11 cellular contexts compared by ENCODE assay signal in genomic region chr14:99231181-99231849, GRCh38. TPM values are rescaled to one million over a fixed set of nuclear protein-coding genes. Genes with fewer than 3 reads are reported as not detected.
DNase-seq lines count a peak whose midpoint lies in the region; ATAC-seq, FAIRE-seq and TF ChIP-seq lines count a peak whose summit lies in the region.
"Had no signal": no experiment of that assay in that cellular context is flagged by ENCODE, and none has a peak within 500 bp of the region (broad histone marks: within the 10 kb centered on the region; RNA-seq: fewer than 3 reads in every experiment).

No MANE protein-coding gene starts in this region.

- no peak for FAIRE-seq in HepG2 (lab: Jason Lieb, UNC)
- FAIRE-seq: GM12892 had no signal

- no peak overlapping the region for H3K27ac Mint-ChIP-seq in nephron progenitor cell

- H3K9me3 Mint-ChIP-seq in nephron progenitor cell = no peaks in the 10 kb centered on the region

- H3K27ac ChIP-seq in ectodermal cell (ENCODE audit: insufficient read depth, low read depth, low read length, poor library complexity, severe bottlenecking) (no peak overlapping the region), HepG2 (ENCODE audit: extremely low read length, insufficient read depth, low read length) (no peak overlapping the region), MM.1S (ENCODE audit: low read length) (no peak overlapping the region)

- no peaks in the 10 kb centered on the region for H3F3A ChIP-seq in MM.1S (ENCODE audit: insufficient read depth, low read length)

- peaks cover 76% of the 10 kb centered on the region for H3K4me1 Mint-ChIP-seq in nephron progenitor cell

- POLR2A ChIA-PET in HepG2 (lab: Yijun Ruan, JAX) = no interaction called here

- H3K9me3 ChIP-seq in NT2/D1 (ENCODE audit: insufficient read depth, low read length) = no peaks in the 10 kb centered on the region
- no peaks in the 10 kb centered on the region for H3K9me3 ChIP-seq in ectodermal cell (ENCODE audit: control insufficient read depth, low read length)
- no peaks in the 10 kb centered on the region for H3K9me3 ChIP-seq in HepG2 (ENCODE audit: low read length)
- H3K9me3 ChIP-seq in MM.1S (replicated peaks; ENCODE audit: insufficient read depth, low read length) = no peaks in the 10 kb centered on the region

- peaks cover 16% of the 10 kb centered on the region for H3K27me3 Mint-ChIP-seq in nephron progenitor cell (ENCODE audit: low read depth, poor library complexity)

- H3K79me2 ChIP-seq in HepG2 (ENCODE audit: insufficient read depth, low read length) = no peaks in the 10 kb centered on the region
- no peaks in the 10 kb centered on the region for H3K79me2 ChIP-seq in MM.1S (ENCODE audit: low read length)

- BruUV-seq in HepG2 (replicated peaks; lab: Mats Ljungman, UMichigan) = no TSS peak

- ATAC-seq in HepG2 (no peak), HG03439 (IDR thresholded peaks at IDR 0.05; ENCODE audit: unreplicated experiment) (no peak)

- peaks cover 4% of the 10 kb centered on the region for H3K36me3 Mint-ChIP-seq in nephron progenitor cell (ENCODE audit: low read depth)

- H2AFZ ChIP-seq in HepG2 (ENCODE audit: low read length) = no peak overlapping the region
- no peak overlapping the region for H2AFZ ChIP-seq in MM.1S (ENCODE audit: low read length)

- peak overlapping the region; percentile 56 for H3K4me3 ChIP-seq in NT2/D1 (ENCODE audit: insufficient read length, low read depth)
- peak overlapping the region; percentile 41 for H3K4me3 ChIP-seq in ectodermal cell (ENCODE audit: insufficient read depth, low read depth, low read length)
- H3K4me3 ChIP-seq in HepG2 (replicated peaks in 1 of 3; ENCODE audit: insufficient read depth in 1 of 3, low read depth in 2 of 3, low read length in 3 of 3) = no peak overlapping the region
- no peak overlapping the region for H3K4me3 ChIP-seq in MM.1S (ENCODE audit: low read length)

- H3K9ac ChIP-seq in NT2/D1 (ENCODE audit: insufficient read length, low read depth) = peak overlapping the region; percentile 74
- H3K9ac ChIP-seq in HepG2 (ENCODE audit: insufficient read depth, low read depth, low read length) = no peak overlapping the region
- H3K9ac ChIP-seq in MM.1S (ENCODE audit: low read length) = no peak overlapping the region

- H3K27me3 ChIP-seq in NT2/D1 (ENCODE audit: insufficient read depth, insufficient read length) (no peaks in the 10 kb centered on the region), ectodermal cell (ENCODE audit: control insufficient read depth, insufficient read depth, low read length, poor library complexity, severe bottlenecking) (no peaks in the 10 kb centered on the region), HepG2 (ENCODE audit: control insufficient read depth in 1 of 2, insufficient read depth in 2 of 2, low read length in 2 of 2) (peaks cover 0 to 31% of the 10 kb centered on the region in 2 experiments; a peak in 1 of 5 replicates), MM.1S (replicated peaks; ENCODE audit: insufficient read depth, low read length) (no peaks in the 10 kb centered on the region)

- peak; percentile 35 for DNase-seq in DMS79 (lab: John Stamatoyannopoulos, UW)
- DNase-seq in NT2/D1 (ENCODE audit: low read depth, low spot score) = no peak
- peak; percentile 54 for DNase-seq in nephron progenitor cell
- no peak for DNase-seq in HepG2 (ENCODE audit: low spot score)
- no peak for DNase-seq in GDM1 (lab: John Stamatoyannopoulos, UW)
- DNase-seq in MM.1S = no peak
- DNase-seq: midbrain, NCI-H1105 treated with DMSO at 0.1 percent for 48 hours had no signal

- H3K4me3 Mint-ChIP-seq in nephron progenitor cell = peak overlapping the region; percentile 73

- H3K4me1 ChIP-seq in NT2/D1 (ENCODE audit: insufficient read depth, insufficient read length) (peaks cover 21% of the 10 kb centered on the region), ectodermal cell (ENCODE audit: control insufficient read depth, insufficient read depth, low read length) (peaks cover 17% of the 10 kb centered on the region), HepG2 (ENCODE audit: insufficient read depth, low read length) (no peaks in the 10 kb centered on the region), MM.1S (ENCODE audit: low read length) (no peaks in the 10 kb centered on the region)

- intact Hi-C loops in HepG2 (cut with micrococcal nuclease; ENCODE audit: unreplicated experiment) = no loop called here

- TF ChIP-seq CTCF in nephron progenitor cell (IDR thresholded peaks at IDR 0.05) (no peak), HepG2 (CRISPR knock-in tag; IDR thresholded peaks at IDR 0.05) (no peak), MM.1S (IDR thresholded peaks at IDR 0.05; ENCODE audit: low read length) (no peak)

- TF ChIP-seq EP300 in HepG2 (IDR thresholded peaks at IDR 0.05; ENCODE audit: low read depth in 2 of 2, low read length in 2 of 2) = no peak
- TF ChIP-seq EP300 in HepG2 (CRISPR knock-in tag; IDR thresholded peaks at IDR 0.05; ENCODE audit: borderline replicate concordance) = no peak

- TF ChIP-seq POLR2A in HepG2 (IDR thresholded peaks at IDR 0.05; ENCODE audit: insufficient read depth in 1 of 2, low read depth in 2 of 2, low read length in 2 of 2) = no peak

- H3K4me2 ChIP-seq in HepG2 (ENCODE audit: low read depth, low read length) (no peak overlapping the region), MM.1S (ENCODE audit: low read depth, low read length) (no peak overlapping the region)

- no peak for TF ChIP-seq RAD21 in HepG2 (CRISPR knock-in tag; IDR thresholded peaks at IDR 0.05)

- WGBS in ectodermal cell, 2 experiments = 4 to 6% methylated on average over 36 of the region's 36 CpGs
- 56% methylated on average over 19 of the region's 36 CpGs for WGBS in HepG2 (ENCODE audit: low lambda C conversion rate)

- CTCF ChIA-PET in HepG2 (lab: Yijun Ruan, JAX; ENCODE audit: low intra/inter-chr PET ratio, low total read pairs) = no interaction called here

- H4K20me1 ChIP-seq in HepG2 (ENCODE audit: insufficient read depth, low read length) (0 out of 2 replicates have a peak, but pooled peaks cover 2% of the 10 kb centered on the region), MM.1S (ENCODE audit: insufficient read depth, low read length) (no peaks in the 10 kb centered on the region)

- H3K9me2 ChIP-seq in MM.1S (replicated peaks; ENCODE audit: insufficient read depth, low read length) = no peaks in the 10 kb centered on the region

- in situ Hi-C loops in HepG2 (cut with HindIII; ENCODE audit: extremely low pct_ligation_motif_present, low pct_unique_long_range_greater_than_20kb) = no loop called here

- no peaks in the 10 kb centered on the region for H3K36me3 ChIP-seq in NT2/D1 (ENCODE audit: insufficient read depth, insufficient read length, low read length)
- no peaks in the 10 kb centered on the region for H3K36me3 ChIP-seq in ectodermal cell (ENCODE audit: control insufficient read depth, insufficient read depth, low read length)
- H3K36me3 ChIP-seq in HepG2 (replicated peaks in 1 of 2; ENCODE audit: control insufficient read depth in 1 of 2, insufficient read depth in 2 of 2, low read length in 2 of 2) = no peaks in the 10 kb centered on the region
- H3K36me3 ChIP-seq in MM.1S (replicated peaks; ENCODE audit: insufficient read depth, low read length) = no peaks in the 10 kb centered on the region

TF ChIP-seq in HepG2, 621 proteins besides CTCF, POLR2A, EP300 and RAD21 (continues in another document):
- TF ChIP-seq SNAPC5 (CRISPR knock-in tag; IDR thresholded peaks at IDR 0.05; ENCODE audit: borderline replicate concordance) (no peak), CHD2 (IDR thresholded peaks at IDR 0.05; ENCODE audit: low read depth, low read length) (no peak), BCL6 (CRISPR knock-in tag; IDR thresholded peaks at IDR 0.05) (no peak), ZNF468 (CRISPR knock-in tag; IDR thresholded peaks at IDR 0.05) (no peak), ZNF124 (CRISPR knock-in tag; IDR thresholded peaks at IDR 0.05) (no peak)

RNA-seq across cellular contexts. Expression of gene BCL11B, which starts 40.7 kb away (rescaled TPM):
- 1.3 TPM for polyA plus RNA-seq in ectodermal cell (2013, experiment 1 of 4)
- 1.9 TPM for polyA plus RNA-seq in ectodermal cell (2013, experiment 2 of 4)
- polyA plus RNA-seq in ectodermal cell (2013, experiment 3 of 4) = 1.1 TPM
- 1.1 TPM for polyA plus RNA-seq in ectodermal cell (2013, experiment 4 of 4)
- not detected in 2 replicates for total RNA-seq in HepG2 (2016; rRNA removed; fragmentation: Illumina TruSeq; extraction: Trizol)
- total RNA-seq in HepG2 (2016; cell fraction: cytosol; rRNA removed; fragmentation: Illumina TruSeq; extraction: Trizol; ENCODE audit: low read depth) = not detected in 2 replicates
- not detected in 2 replicates for total RNA-seq in HepG2 (2016; cell fraction: insoluble cytoplasmic fraction; rRNA removed; fragmentation: Illumina TruSeq; extraction: Trizol)
- not detected in 2 replicates for total RNA-seq in HepG2 (2016; cell fraction: membrane; rRNA removed; fragmentation: Illumina TruSeq; extraction: Trizol)
- total RNA-seq in HepG2 (2016; cell fraction: nucleus; rRNA removed; fragmentation: Illumina TruSeq; extraction: Trizol) = not detected in 2 replicates
- polyA plus RNA-seq in HepG2 (2011; rRNA removed) = not detected in 2 replicates
- not detected in 2 replicates for polyA plus RNA-seq in HepG2 (2011; cell fraction: cytosol; rRNA removed)
- polyA plus RNA-seq in HepG2 (2011; cell fraction: nucleus; rRNA removed) = 0.02 and 0.03 TPM in 2 replicates
- not detected in 2 replicates for polyA plus RNA-seq in HepG2 (2012)
- polyA plus RNA-seq in HepG2 (2016; cell fraction: cytosol; fragmentation: Illumina TruSeq; extraction: Trizol; ENCODE audit: low read depth) = not detected in 2 replicates
- not detected in 2 replicates for polyA plus RNA-seq in HepG2 (2016; cell fraction: insoluble cytoplasmic fraction; fragmentation: Illumina TruSeq; extraction: Trizol; ENCODE audit: low read depth)
- polyA plus RNA-seq in HepG2 (2016; cell fraction: membrane; fragmentation: Illumina TruSeq; extraction: Trizol; ENCODE audit: low read depth) = not detected in 2 replicates
- not detected in 2 replicates for polyA plus RNA-seq in HepG2 (2016; cell fraction: nucleus; fragmentation: Illumina TruSeq; extraction: Trizol; ENCODE audit: insufficient read depth, low read depth)
- polyA minus RNA-seq in HepG2 (2011; rRNA and poly(A)+ RNA removed; ENCODE audit: low replicate concordance) = not detected in 2 replicates
- not detected in 2 replicates for polyA minus RNA-seq in HepG2 (2011; cell fraction: cytosol; rRNA and poly(A)+ RNA removed)
- under 0.01 TPM in 1 of 2 replicates, not detected in the other for polyA minus RNA-seq in HepG2 (2011; cell fraction: nucleus; rRNA and poly(A)+ RNA removed)

Comparison
In these comparisons a context has a peak if more than half of its experiments do, and no peak if none do; other contexts are left out.
1. DNase-seq: peak in DMS79 (single experiment) and nephron progenitor cell (single experiment); none in NT2/D1 (single experiment), HepG2 (single experiment), GDM1 (single experiment) and MM.1S (single experiment).
2. H3K4me3 ChIP-seq: peak in NT2/D1 (single experiment) and ectodermal cell (single experiment); none in HepG2 (0 of 3) and MM.1S (single experiment).